In the genomic region with DNA sequence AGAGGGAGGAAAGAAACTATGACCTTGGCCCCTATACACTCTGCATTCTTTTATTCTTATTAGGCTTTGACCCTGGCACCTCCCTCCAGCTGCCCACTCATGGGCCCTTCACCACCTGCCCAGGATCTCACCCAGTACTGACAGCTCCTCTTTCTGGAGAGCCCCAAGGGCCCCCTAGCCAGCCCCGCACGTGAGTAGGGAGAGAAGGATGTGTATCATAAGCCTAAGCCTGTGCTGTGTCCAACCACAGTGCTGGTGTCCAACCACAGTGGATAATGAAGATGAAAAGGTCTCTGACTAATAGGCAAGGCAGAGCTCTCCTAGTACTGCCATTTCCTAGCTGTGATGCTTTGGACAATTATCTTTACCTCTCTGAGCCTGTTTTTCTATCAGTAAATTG, we compare ENCODE assay signal across 19 cellular contexts. TPM values are rescaled to one million over a fixed set of nuclear protein-coding genes. Genes with fewer than 3 reads are reported as not detected.
A peak's percentile ranks its signal among the peaks of the same experiment; 100 is the strongest.
DNase-seq lines count a peak whose midpoint lies in the region; ATAC-seq, FAIRE-seq and TF ChIP-seq lines count a peak whose summit lies in the region.
"Had no signal": no experiment of that assay in that cellular context is flagged by ENCODE, and none has a peak within 500 bp of the region (broad histone marks: within the 10 kb centered on the region; RNA-seq: fewer than 3 reads in every experiment).

No MANE protein-coding gene starts in this region.

- TF ChIP-seq POLR2A in prostate gland (IDR thresholded peaks at IDR 0.05): no peak

- intact Hi-C loops in kidney (cut with DNase I) (no loop called here), prostate gland (cut with DNase I) (no loop called here)

- H3K27ac ChIP-seq in SJCRH30 (no peak overlapping the region), kidney (ENCODE audit: low read depth in 2 of 2, low read length in 2 of 2) (no peak overlapping the region), prostate gland (no peak overlapping the region)
- H3K27ac ChIP-seq: BLaER1 treated with 17β-estradiol and CSF1 and Interleukin-3, amounts not matched to agents 10 nM and 100 nM; GM23248 had no signal

- no peak overlapping the region for H3K4me3 ChIP-seq in SJCRH30
- H3K4me3 ChIP-seq in kidney (ENCODE audit: low read length in 2 of 2): no peak overlapping the region
- no peak overlapping the region for H3K4me3 ChIP-seq in prostate gland
- H3K4me3 ChIP-seq: BLaER1 treated with 17β-estradiol and CSF1 and Interleukin-3, amounts not matched to agents 10 nM and 100 nM; GM23248 had no signal

- H3K9ac ChIP-seq in kidney (ENCODE audit: low read length in 2 of 2): no peak overlapping the region
- H3K9ac ChIP-seq: BLaER1 treated with 17β-estradiol and CSF1 and Interleukin-3, amounts not matched to agents 10 nM and 100 nM; GM23248 had no signal

- no peak overlapping the region for H3K27ac Mint-ChIP-seq in activated naive CD8-positive, alpha-beta T cell treated with anti-CD3 and anti-CD28 coated beads, Interleukin-2, amount 50 U/mL, for 24 hours
- no peak overlapping the region for H3K27ac Mint-ChIP-seq in activated naive CD8-positive, alpha-beta T cell treated with anti-CD3 and anti-CD28 coated beads for 36 hours
- H3K27ac Mint-ChIP-seq in stimulated activated memory B cell treated with anti-CD40 and anti-IgM and Interleukin-4, amounts not matched to agents 10 μg/mL and 1 μg/mL and 100 μg/mL, for 72 hours: peak overlapping the region; percentile 12
- H3K27ac Mint-ChIP-seq: CD4-positive, alpha-beta T cell; H9 had no signal

- H3K27me3 ChIP-seq in SJCRH30: peaks cover 45% of the 10 kb centered on the region
- no peaks in the 10 kb centered on the region for H3K27me3 ChIP-seq in prostate gland (replicated peaks; ENCODE audit: insufficient read depth)
- H3K27me3 ChIP-seq: BLaER1 treated with 17β-estradiol and CSF1 and Interleukin-3, amounts not matched to agents 10 nM and 100 nM had no signal

- no peak overlapping the region for H3K4me3 Mint-ChIP-seq in activated naive CD8-positive, alpha-beta T cell treated with anti-CD3 and anti-CD28 coated beads, Interleukin-2, amount 50 U/mL, for 24 hours
- no peak overlapping the region for H3K4me3 Mint-ChIP-seq in activated naive CD8-positive, alpha-beta T cell treated with anti-CD3 and anti-CD28 coated beads for 36 hours
- H3K4me3 Mint-ChIP-seq in stimulated activated memory B cell treated with anti-CD40 and anti-IgM and Interleukin-4, amounts not matched to agents 10 μg/mL and 1 μg/mL and 100 μg/mL, for 72 hours: no peak overlapping the region
- H3K4me3 Mint-ChIP-seq: CD4-positive, alpha-beta T cell; H9 had no signal

- peak; percentile 36 for ATAC-seq in activated naive CD8-positive, alpha-beta T cell treated with anti-CD3 and anti-CD28 coated beads, Interleukin-2, amount 50 U/mL, for 24 hours
- ATAC-seq in stimulated activated memory B cell treated with anti-CD40 and anti-IgM and Interleukin-4, amounts not matched to agents 10 μg/mL and 1 μg/mL and 100 μg/mL, for 72 hours: no peak
- no peak for ATAC-seq in HG02623 (IDR thresholded peaks at IDR 0.05; ENCODE audit: unreplicated experiment)
- ATAC-seq: HepG2 had no signal

- WGBS in prostate gland: 78% methylated on average over 2 of the region's 2 CpGs

- H3K9me3 Mint-ChIP-seq in activated naive CD8-positive, alpha-beta T cell treated with anti-CD3 and anti-CD28 coated beads, Interleukin-2, amount 50 U/mL, for 24 hours: no peaks in the 10 kb centered on the region
- no peaks in the 10 kb centered on the region for H3K9me3 Mint-ChIP-seq in activated naive CD8-positive, alpha-beta T cell treated with anti-CD3 and anti-CD28 coated beads for 36 hours
- H3K9me3 Mint-ChIP-seq in stimulated activated memory B cell treated with anti-CD40 and anti-IgM and Interleukin-4, amounts not matched to agents 10 μg/mL and 1 μg/mL and 100 μg/mL, for 72 hours: peaks cover 3% of the 10 kb centered on the region
- H3K9me3 Mint-ChIP-seq: CD4-positive, alpha-beta T cell had no signal

- H3K4me1 Mint-ChIP-seq in activated naive CD8-positive, alpha-beta T cell treated with anti-CD3 and anti-CD28 coated beads, Interleukin-2, amount 50 U/mL, for 24 hours: no peaks in the 10 kb centered on the region
- H3K4me1 Mint-ChIP-seq in activated naive CD8-positive, alpha-beta T cell treated with anti-CD3 and anti-CD28 coated beads for 36 hours: no peaks in the 10 kb centered on the region
- peaks cover 5% of the 10 kb centered on the region for H3K4me1 Mint-ChIP-seq in stimulated activated memory B cell treated with anti-CD40 and anti-IgM and Interleukin-4, amounts not matched to agents 10 μg/mL and 1 μg/mL and 100 μg/mL, for 72 hours

- H3K36me3 ChIP-seq in SJCRH30: no peaks in the 10 kb centered on the region
- no peaks in the 10 kb centered on the region for H3K36me3 ChIP-seq in kidney (ENCODE audit: control insufficient read depth in 1 of 2, insufficient read depth in 2 of 2, low read length in 2 of 2)
- no peaks in the 10 kb centered on the region for H3K36me3 ChIP-seq in prostate gland
- H3K36me3 ChIP-seq: BLaER1 treated with 17β-estradiol and CSF1 and Interleukin-3, amounts not matched to agents 10 nM and 100 nM had no signal

- FAIRE-seq in kidney (lab: Jason Lieb, UNC): no peak
- FAIRE-seq: HepG2, HTR-8/SVneo had no signal

- H3K36me3 Mint-ChIP-seq in activated naive CD8-positive, alpha-beta T cell treated with anti-CD3 and anti-CD28 coated beads, Interleukin-2, amount 50 U/mL, for 24 hours (ENCODE audit: low read depth): no peaks in the 10 kb centered on the region
- no peaks in the 10 kb centered on the region for H3K36me3 Mint-ChIP-seq in activated naive CD8-positive, alpha-beta T cell treated with anti-CD3 and anti-CD28 coated beads for 36 hours
- peaks cover 1% of the 10 kb centered on the region for H3K36me3 Mint-ChIP-seq in stimulated activated memory B cell treated with anti-CD40 and anti-IgM and Interleukin-4, amounts not matched to agents 10 μg/mL and 1 μg/mL and 100 μg/mL, for 72 hours

- TF ChIP-seq CTCF in kidney (IDR thresholded peaks at IDR 0.05; ENCODE audit: borderline replicate concordance, extremely low read depth, insufficient read depth): no peak
- TF ChIP-seq CTCF in prostate gland (IDR thresholded peaks at IDR 0.05): no peak

- H3K9me3 ChIP-seq in SJCRH30 (replicated peaks): no peaks in the 10 kb centered on the region
- H3K9me3 ChIP-seq in kidney (ENCODE audit: control insufficient read depth in 1 of 2, low read length in 2 of 2): no peaks in the 10 kb centered on the region
- H3K9me3 ChIP-seq in prostate gland: no peaks in the 10 kb centered on the region

- peaks cover 4% of the 10 kb centered on the region for H3K27me3 Mint-ChIP-seq in activated naive CD8-positive, alpha-beta T cell treated with anti-CD3 and anti-CD28 coated beads, Interleukin-2, amount 50 U/mL, for 24 hours
- H3K27me3 Mint-ChIP-seq in activated naive CD8-positive, alpha-beta T cell treated with anti-CD3 and anti-CD28 coated beads for 36 hours: no peaks in the 10 kb centered on the region
- peaks cover 5% of the 10 kb centered on the region for H3K27me3 Mint-ChIP-seq in stimulated activated memory B cell treated with anti-CD40 and anti-IgM and Interleukin-4, amounts not matched to agents 10 μg/mL and 1 μg/mL and 100 μg/mL, for 72 hours

- DNase-seq in activated naive CD8-positive, alpha-beta T cell treated with anti-CD3 and anti-CD28 coated beads, Interleukin-2, amount 50 U/mL, for 24 hours: no peak
- DNase-seq in activated naive CD8-positive, alpha-beta T cell treated with anti-CD3 and anti-CD28 coated beads for 36 hours: no peak
- DNase-seq in SJCRH30: peak; percentile 49 to 51
- peak; percentile 26 for DNase-seq in kidney
- DNase-seq in KG1 (lab: John Stamatoyannopoulos, UW): no peak
- DNase-seq in prostate gland (ENCODE audit: low spot score): no peak
- DNase-seq: ACHN; Calu3; CD4-positive, alpha-beta T cell; DMS 273 treated with DMSO at 0.1 percent for 48 hours; GM23248; H9 had no signal

- H3K4me1 ChIP-seq in SJCRH30 (peaks cover 7% of the 10 kb centered on the region), kidney (ENCODE audit: control insufficient read depth in 1 of 2, insufficient read depth in 1 of 2, low read depth in 1 of 2, low read length in 2 of 2) (no peaks in the 10 kb centered on the region), prostate gland (replicated peaks) (no peaks in the 10 kb centered on the region)

RNA-seq across cellular contexts. Expression of gene DMRTC2, which starts 4.2 kb away (rescaled TPM):
- total RNA-seq in activated naive CD8-positive, alpha-beta T cell treated with anti-CD3 and anti-CD28 coated beads for 36 hours: not detected
- total RNA-seq in SJCRH30 (2014; rRNA removed; shearing (Covaris generic)): not detected in 2 replicates
- total RNA-seq in kidney (not detected), prostate gland (1 to 10 TPM in 1 of 2 donors, not detected in 1; 9.6 TPM)
- polyA plus RNA-seq in kidney (ENCODE audit: insufficient read depth, low read depth, low replicate concordance): not detected
- total RNA-seq: A172; Calu3; CD4-positive, alpha-beta T cell; Daoy; GM23248; H9; HepG2 had no signal
- polyA plus RNA-seq: GM23248, HepG2 had no signal

RNA-seq across cellular contexts. Expression of gene LYPD4, which starts 4.6 kb away (rescaled TPM):
- not detected for total RNA-seq in activated naive CD8-positive, alpha-beta T cell treated with anti-CD3 and anti-CD28 coated beads for 36 hours
- total RNA-seq in SJCRH30 (2014; rRNA removed; shearing (Covaris generic)): not detected in 2 replicates
- total RNA-seq in kidney (not detected), prostate gland (1 to 10 TPM in 1 of 2 donors, not detected in 1; 6.6 TPM)
- polyA plus RNA-seq in kidney (ENCODE audit: insufficient read depth, low read depth, low replicate concordance): not detected
- total RNA-seq: A172; Calu3; CD4-positive, alpha-beta T cell; Daoy; GM23248; H9; HepG2 had no signal
- polyA plus RNA-seq: GM23248, HepG2 had no signal

RNA-seq across cellular contexts. Expression of gene RPS19, which starts 11.0 kb away (rescaled TPM):
- 1,000 to 10,000 TPM; 3,012 to 3,178 TPM for total RNA-seq in activated naive CD8-positive, alpha-beta T cell treated with anti-CD3 and anti-CD28 coated beads for 36 hours
- total RNA-seq in SJCRH30 (2014; rRNA removed; shearing (Covaris generic)): 2,068 and 2,616 TPM in 2 replicates
- total RNA-seq in kidney (1,433 TPM), prostate gland (1,000 to 10,000 TPM; 1,179 to 1,248 TPM)
- 2,116 TPM for polyA plus RNA-seq in kidney (ENCODE audit: insufficient read depth, low read depth, low replicate concordance)

RNA-seq across cellular contexts. Expression of gene CD79A, which starts 28.0 kb away (rescaled TPM):
- 10 to 100 TPM; 28.8 to 32.2 TPM for total RNA-seq in activated naive CD8-positive, alpha-beta T cell treated with anti-CD3 and anti-CD28 coated beads for 36 hours
- 0.61 TPM in 1 of 2 replicates, not detected in the other for total RNA-seq in SJCRH30 (2014; rRNA removed; shearing (Covaris generic))
- 11.0 TPM for total RNA-seq in kidney
- 0.32 TPM for polyA plus RNA-seq in kidney (ENCODE audit: insufficient read depth, low read depth, low replicate concordance)
- under 1 TPM in 1 of 2 donors, not detected in 1; 0.59 TPM for total RNA-seq in prostate gland
- total RNA-seq: A172, Daoy, GM23248 had no signal
- polyA plus RNA-seq: GM23248 had no signal

RNA-seq across cellular contexts. Expression of gene ARHGEF1, which starts 33.9 kb away (rescaled TPM):
- total RNA-seq in activated naive CD8-positive, alpha-beta T cell treated with anti-CD3 and anti-CD28 coated beads for 36 hours: 100 to 1,000 TPM; 285 to 295 TPM
- 52.4 and 53.8 TPM in 2 replicates for total RNA-seq in SJCRH30 (2014; rRNA removed; shearing (Covaris generic))
- total RNA-seq in kidney (139 TPM), prostate gland (10 to 100 TPM; 57.1 to 65.6 TPM)
- polyA plus RNA-seq in kidney (ENCODE audit: insufficient read depth, low read depth, low replicate concordance): 39.0 TPM

Comparison
In these comparisons a context has a peak if more than half of its experiments do, and no peak if none do; other contexts are left out.
1. DNase-seq: peak in SJCRH30 (2 of 2) and kidney (single experiment); none in activated naive CD8-positive, alpha-beta T cell treated with anti-CD3 and anti-CD28 coated beads, Interleukin-2, amount 50 U/mL, for 24 hours (single experiment), activated naive CD8-positive, alpha-beta T cell treated with anti-CD3 and anti-CD28 coated beads for 36 hours (single experiment), KG1 (single experiment) and prostate gland (single experiment).